In genomic region chr1:191174298-191174697, GRCh38 we compare ENCODE assay signal across 11 cellular contexts.
DNase-seq lines count a peak whose midpoint lies in the region; ATAC-seq and TF ChIP-seq lines count a peak whose summit lies in the region.
"Had no signal": no experiment of that assay in that cellular context is flagged by ENCODE, and none has a peak within 500 bp of the region (broad histone marks: within the 10 kb centered on the region; RNA-seq: fewer than 3 reads in every experiment).

No MANE protein-coding gene starts in this region.

- H3K9me3 ChIP-seq in CD8-positive, alpha-beta memory T cell (ENCODE audit: low read length), result no peaks in the 10 kb centered on the region
- no peaks in the 10 kb centered on the region for H3K9me3 ChIP-seq in breast epithelium
- H3K9me3 ChIP-seq in testis, result no peaks in the 10 kb centered on the region

- H3K27ac ChIP-seq in CD8-positive, alpha-beta memory T cell (ENCODE audit: low read depth, low read length), result no peak overlapping the region
- H3K27ac ChIP-seq in breast epithelium (no peak overlapping the region), testis (no peak overlapping the region)
- H3K27ac ChIP-seq: SK-N-MC had no signal

- TF ChIP-seq POLR2A in GM18505 (IDR thresholded peaks at IDR 0.05; ENCODE audit: borderline replicate concordance, extremely low read depth, insufficient read depth, insufficient read length), result no peak
- no peak for TF ChIP-seq POLR2A in breast epithelium (IDR thresholded peaks at IDR 0.05)
- TF ChIP-seq POLR2A in testis (IDR thresholded peaks at IDR 0.05), result no peak

- H3K4me3 Mint-ChIP-seq in CD8-positive, alpha-beta memory T cell, result no peak overlapping the region

- H3K27me3 Mint-ChIP-seq in CD8-positive, alpha-beta memory T cell, result no peaks in the 10 kb centered on the region

- no peaks in the 10 kb centered on the region for H3K36me3 ChIP-seq in CD8-positive, alpha-beta memory T cell (ENCODE audit: insufficient read depth, low read length)
- H3K36me3 ChIP-seq in breast epithelium, result no peaks in the 10 kb centered on the region
- H3K36me3 ChIP-seq in testis (ENCODE audit: low read depth, missing control alignments), result no peaks in the 10 kb centered on the region

- TF ChIP-seq CTCF in epithelial cell of proximal tubule (conservative IDR thresholded peaks at IDR 0.05; ENCODE audit: low read depth, low read length) (no peak), breast epithelium (IDR thresholded peaks at IDR 0.05) (no peak), testis (IDR thresholded peaks at IDR 0.05) (no peak)

- ATAC-seq in GM18505 (IDR thresholded peaks at IDR 0.05; ENCODE audit: unreplicated experiment) (peak; percentile 99), GM21717 (IDR thresholded peaks at IDR 0.05; ENCODE audit: unreplicated experiment) (peak; percentile 100), HG03558 (IDR thresholded peaks at IDR 0.05; ENCODE audit: extremely low read depth, unreplicated experiment) (peak; percentile 98)

- peak overlapping the region; percentile 1 for H3K4me3 ChIP-seq in epithelial cell of proximal tubule (ENCODE audit: low read depth, low read length)
- H3K4me3 ChIP-seq in CD8-positive, alpha-beta memory T cell (ENCODE audit: low read length), result no peak overlapping the region
- no peak overlapping the region for H3K4me3 ChIP-seq in breast epithelium
- H3K4me3 ChIP-seq in testis, result no peak overlapping the region
- H3K4me3 ChIP-seq: SK-N-MC had no signal

- DNase-seq in epithelial cell of proximal tubule (ENCODE audit: low read depth), result peak; percentile 13
- no peak for DNase-seq in CD8-positive, alpha-beta memory T cell
- no peak for DNase-seq in breast epithelium (ENCODE audit: low spot score in 2 of 2)
- DNase-seq in testis, result no peak
- no peak for DNase-seq in NCI-H526 (lab: John Stamatoyannopoulos, UW)
- DNase-seq: islet precursor cell; stimulated activated CD4-positive, alpha-beta T cell treated with anti-CD3 and anti-CD28 coated beads, Interleukin-4, amount 100 ng/mL, for 24 hours had no signal

- H3K27ac Mint-ChIP-seq in CD8-positive, alpha-beta memory T cell, result no peak overlapping the region

- H3K4me1 ChIP-seq in CD8-positive, alpha-beta memory T cell (ENCODE audit: insufficient read depth, low read length), result no peaks in the 10 kb centered on the region
- H3K4me1 ChIP-seq in breast epithelium (no peaks in the 10 kb centered on the region), testis (no peaks in the 10 kb centered on the region)

- POLR2A ChIA-PET in CD8-positive, alpha-beta memory T cell (lab: Charles Lee), result no interaction called here

- CTCF ChIA-PET in CD8-positive, alpha-beta memory T cell (lab: Charles Lee), result no interaction called here

- no peaks in the 10 kb centered on the region for H3K4me1 Mint-ChIP-seq in CD8-positive, alpha-beta memory T cell

- intact Hi-C loops in breast epithelium (cut with DNase I; ENCODE audit: low total_unique reads), result no loop called here
- intact Hi-C loops in testis (cut with DNase I; ENCODE audit: low total_unique reads), result no loop called here

- peaks cover 2 to 19% (median 5%) of the 10 kb centered on the region in 5 donors for H3K9me3 Mint-ChIP-seq in CD8-positive, alpha-beta memory T cell

- H3K36me3 Mint-ChIP-seq in CD8-positive, alpha-beta memory T cell, result no peaks in the 10 kb centered on the region

- 38 to 53% methylated on average over 1 of the region's 1 CpG for WGBS in testis, 2 donors

- no peaks in the 10 kb centered on the region for H3K27me3 ChIP-seq in CD8-positive, alpha-beta memory T cell (ENCODE audit: insufficient read depth, low read length, poor library complexity, severe bottlenecking)
- H3K27me3 ChIP-seq in breast epithelium (no peaks in the 10 kb centered on the region), testis (no peaks in the 10 kb centered on the region)
